In the genomic region with DNA sequence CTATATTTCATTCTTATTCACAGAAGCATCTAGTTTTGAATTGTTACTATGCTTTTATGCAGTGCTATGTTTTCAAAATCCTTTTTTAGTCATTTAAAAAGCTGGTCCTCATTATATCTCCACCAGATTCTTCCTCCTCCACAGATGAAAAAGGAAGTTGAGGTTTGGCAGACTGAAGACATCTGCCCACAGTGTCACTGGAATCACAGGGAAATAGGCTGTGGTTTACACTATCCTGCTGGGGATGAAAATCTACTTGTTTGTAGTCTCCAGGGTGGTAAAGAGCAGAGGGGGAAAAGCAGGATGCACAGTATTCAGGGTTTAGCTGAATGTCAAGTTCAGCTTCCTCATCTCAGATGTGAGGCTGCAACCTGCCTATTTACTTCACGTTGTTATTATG, we compare ENCODE assay signal across 16 cellular contexts.
A peak's percentile ranks its signal among the peaks of the same experiment; 100 is the strongest.
DNase-seq lines count a peak whose midpoint lies in the region; ATAC-seq, FAIRE-seq and TF ChIP-seq lines count a peak whose summit lies in the region.
"Had no signal": no experiment of that assay in that cellular context is flagged by ENCODE, and none has a peak within 500 bp of the region (broad histone marks: within the 10 kb centered on the region; RNA-seq: fewer than 3 reads in every experiment).

No MANE protein-coding gene starts in this region.

- FAIRE-seq in GM18507 (lab: Jason Lieb, UNC), result peak; percentile 12

- no peak overlapping the region for H3K4me3 ChIP-seq in OCI-LY3 (ENCODE audit: low read length)
- H3K4me3 ChIP-seq: coronary artery had no signal

- H3K9ac ChIP-seq in OCI-LY3 (ENCODE audit: low read length), result no peak overlapping the region

- no peak for TF ChIP-seq CTCF in OCI-LY3 (IDR thresholded peaks at IDR 0.05; ENCODE audit: low read depth, low read length)

- H3K79me2 ChIP-seq in OCI-LY3 (ENCODE audit: low read length), result no peaks in the 10 kb centered on the region

- 0 out of 2 replicates have a peak overlapping the region, but pooled peaks have one; percentile 47 for H2AFZ ChIP-seq in OCI-LY3 (ENCODE audit: low read depth, low read length)

- H3K4me1 ChIP-seq in OCI-LY3 (ENCODE audit: low read length), result peaks cover 24% of the 10 kb centered on the region

- peak overlapping the region; percentile 48 for H3K4me2 ChIP-seq in OCI-LY3 (ENCODE audit: low read length)

- peaks cover 3% of the 10 kb centered on the region; the same call in 1 of the 2 replicates for H3K9me3 ChIP-seq in OCI-LY3 (ENCODE audit: insufficient read depth, low read length)

- H3K27me3 ChIP-seq in OCI-LY3 (ENCODE audit: low read depth, low read length), result no peaks in the 10 kb centered on the region

- no peak overlapping the region for H3K27ac ChIP-seq in OCI-LY3 (ENCODE audit: low read length)
- H3K27ac ChIP-seq: coronary artery had no signal

- ATAC-seq in GM18873 (IDR thresholded peaks at IDR 0.05; ENCODE audit: low FRiP score, unreplicated experiment), result no peak
- ATAC-seq: T-cell had no signal

- no peaks in the 10 kb centered on the region for H3K36me3 ChIP-seq in OCI-LY3 (replicated peaks; ENCODE audit: low read depth, low read length)

- no peaks in the 10 kb centered on the region for H4K20me1 ChIP-seq in OCI-LY3 (ENCODE audit: insufficient read depth, low read length)

- DNase-seq in GM18507 (ENCODE audit: extremely low spot score, insufficient read length, low read depth) (no peak), dedifferentiated amniotic fluid mesenchymal stem cell (ENCODE audit: extremely low spot score) (peak; percentile 38), stromal cell of bone marrow (ENCODE audit: low read depth) (peak; percentile 43), iPS-NIHi11 (ENCODE audit: low spot score) (no peak), NCI-H1092 treated with DMSO at 0.1 percent for 48 hours (lab: John Stamatoyannopoulos, UW) (no peak)
- DNase-seq: activated CD4-positive, alpha-beta T cell treated with anti-CD3 and anti-CD28 coated beads, Interleukin-2, amount 50 U/mL, for 48 hours; activated naive CD4-positive, alpha-beta T cell treated with Interleukin-2 at 50 U/mL for 16 hours; DMS53; glutamatergic neuron; mesendoderm; posterior cingulate gyrus; stimulated activated CD4-positive, alpha-beta T cell treated with anti-CD3 and anti-CD28 coated beads, Interleukin-4, amount 100 ng/mL, for 4 hours; T-cell had no signal

Comparison
In these comparisons a context has a peak if more than half of its experiments do, and no peak if none do; other contexts are left out.
1. DNase-seq: peak in dedifferentiated amniotic fluid mesenchymal stem cell (single experiment) and stromal cell of bone marrow (single experiment); none in GM18507 (single experiment), iPS-NIHi11 (single experiment) and NCI-H1092 treated with DMSO at 0.1 percent for 48 hours (single experiment).